8 cellular contexts compared by ENCODE assay signal in the genomic region with DNA sequence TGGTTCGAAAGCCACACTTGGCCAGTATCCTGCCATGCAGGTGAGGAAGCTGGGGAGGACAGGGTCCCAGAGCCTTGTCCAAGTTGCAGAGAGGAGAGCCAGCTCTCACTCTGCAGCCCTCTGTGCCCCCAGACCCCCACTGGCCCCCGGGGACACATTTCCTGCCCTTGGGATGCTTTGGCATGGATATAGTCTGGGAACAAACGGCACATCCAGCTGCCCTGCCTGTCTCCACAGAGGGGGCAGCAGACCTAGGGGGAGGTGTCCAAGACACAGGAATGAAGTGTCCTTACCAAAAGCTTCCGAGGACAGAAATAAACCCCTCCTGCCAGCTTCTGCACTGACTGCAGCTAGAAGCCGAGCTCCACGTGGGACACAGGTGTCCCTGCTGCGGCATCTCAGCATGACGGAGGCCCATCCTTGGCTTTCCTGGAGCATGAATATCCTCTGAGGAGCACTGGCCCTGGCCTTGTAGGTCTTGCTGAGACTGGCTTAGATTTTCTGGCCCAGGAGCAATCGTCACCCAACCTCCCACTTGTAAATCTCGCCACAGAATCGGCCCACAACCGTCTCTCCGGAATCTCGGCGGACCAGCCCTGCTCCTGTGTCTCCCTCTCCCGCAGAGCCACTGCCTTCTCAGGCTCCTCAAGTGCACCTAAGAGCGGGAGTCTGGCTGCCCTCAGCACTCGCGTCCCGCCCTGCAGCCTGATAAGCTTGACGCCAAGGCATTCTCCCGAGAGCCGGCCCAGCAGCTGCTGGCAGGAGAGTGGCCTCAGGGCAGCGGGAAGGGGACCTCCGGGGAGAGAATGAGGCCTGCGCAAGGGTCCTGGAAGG. TPM values are rescaled to one million over a fixed set of nuclear protein-coding genes. Genes with fewer than 3 reads are reported as not detected.
DNase-seq lines count a peak whose midpoint lies in the region; ATAC-seq and TF ChIP-seq lines count a peak whose summit lies in the region.

No MANE protein-coding gene starts in this region.

- peaks cover 49% of the 10 kb centered on the region for H3K4me1 Mint-ChIP-seq in activated CD8-positive, alpha-beta memory T cell treated with anti-CD3 and anti-CD28 coated beads, Interleukin-2, amount 10 ng/mL, durations not matched to agents 7 days and 5 days
- peaks cover 59% of the 10 kb centered on the region for H3K4me1 Mint-ChIP-seq in stimulated activated naive CD8-positive, alpha-beta T cell treated with anti-CD3 and anti-CD28 coated beads, Interleukin-15, Interleukin-2, amounts not matched to agents 100 ng/mL and 50 ng/mL, for 24 hours (ENCODE audit: low read depth)

- H4K20me1 ChIP-seq in OCI-LY3 (ENCODE audit: insufficient read depth, low read length), result peaks cover 21% of the 10 kb centered on the region

- no peak for ATAC-seq in activated CD8-positive, alpha-beta memory T cell treated with anti-CD3 and anti-CD28 coated beads, Interleukin-2, amount 10 ng/mL, durations not matched to agents 7 days and 5 days
- ATAC-seq in GM19324 (IDR thresholded peaks at IDR 0.05; ENCODE audit: low FRiP score, unreplicated experiment), result no peak
- no peak for ATAC-seq in GM21723 (IDR thresholded peaks at IDR 0.05; ENCODE audit: unreplicated experiment)

- H3K4me3 ChIP-seq in OCI-LY3 (ENCODE audit: low read length), result peak overlapping the region; percentile 93
- peak overlapping the region; percentile 76 to 84 (median 81) for H3K4me3 ChIP-seq in breast epithelium

- peaks cover 54% of the 10 kb centered on the region for H3K79me2 ChIP-seq in OCI-LY3 (ENCODE audit: low read length)

- H3K27ac ChIP-seq in OCI-LY3 (ENCODE audit: low read length), result peak overlapping the region; percentile 93
- H3K27ac ChIP-seq in breast epithelium, result peak overlapping the region; percentile 97

- H3K4me1 ChIP-seq in OCI-LY3 (ENCODE audit: low read length) (peaks cover 28% of the 10 kb centered on the region), breast epithelium (peaks cover 0 to 32% of the 10 kb centered on the region in 2 donors)

- TF ChIP-seq CTCF in OCI-LY3 (IDR thresholded peaks at IDR 0.05; ENCODE audit: low read depth, low read length) (no peak), breast epithelium (IDR thresholded peaks at IDR 0.05) (no peak)

- H3K27me3 Mint-ChIP-seq in activated CD8-positive, alpha-beta memory T cell treated with anti-CD3 and anti-CD28 coated beads, Interleukin-2, amount 10 ng/mL, durations not matched to agents 7 days and 5 days, result no peaks in the 10 kb centered on the region
- no peaks in the 10 kb centered on the region for H3K27me3 Mint-ChIP-seq in stimulated activated naive CD8-positive, alpha-beta T cell treated with anti-CD3 and anti-CD28 coated beads, Interleukin-15, Interleukin-2, amounts not matched to agents 100 ng/mL and 50 ng/mL, for 24 hours

- peak overlapping the region; percentile 93 for H3K9ac ChIP-seq in OCI-LY3 (ENCODE audit: low read length)

- H3K9me3 ChIP-seq in OCI-LY3 (ENCODE audit: insufficient read depth, low read length), result no peaks in the 10 kb centered on the region
- no peaks in the 10 kb centered on the region for H3K9me3 ChIP-seq in breast epithelium

- no peak overlapping the region for H2AFZ ChIP-seq in OCI-LY3 (ENCODE audit: low read depth, low read length)

- intact Hi-C loops in breast epithelium (cut with DNase I; ENCODE audit: low total_unique reads), result no loop called here

- H3K4me3 Mint-ChIP-seq in activated CD8-positive, alpha-beta memory T cell treated with anti-CD3 and anti-CD28 coated beads, Interleukin-2, amount 10 ng/mL, durations not matched to agents 7 days and 5 days, result peak overlapping the region; percentile 77
- H3K4me3 Mint-ChIP-seq in stimulated activated naive CD8-positive, alpha-beta T cell treated with anti-CD3 and anti-CD28 coated beads, Interleukin-15, Interleukin-2, amounts not matched to agents 100 ng/mL and 50 ng/mL, for 24 hours, result peak overlapping the region; percentile 96

- peak overlapping the region; percentile 100 for H3K4me2 ChIP-seq in OCI-LY3 (ENCODE audit: low read length)

- H3K36me3 ChIP-seq in OCI-LY3 (replicated peaks; ENCODE audit: low read depth, low read length) (peaks cover 12% of the 10 kb centered on the region), breast epithelium (no peaks in the 10 kb centered on the region)

- TF ChIP-seq POLR2A in breast epithelium (IDR thresholded peaks at IDR 0.05), result no peak

- no peaks in the 10 kb centered on the region for H3K9me3 Mint-ChIP-seq in activated CD8-positive, alpha-beta memory T cell treated with anti-CD3 and anti-CD28 coated beads, Interleukin-2, amount 10 ng/mL, durations not matched to agents 7 days and 5 days (ENCODE audit: low read depth)
- no peaks in the 10 kb centered on the region for H3K9me3 Mint-ChIP-seq in stimulated activated naive CD8-positive, alpha-beta T cell treated with anti-CD3 and anti-CD28 coated beads, Interleukin-15, Interleukin-2, amounts not matched to agents 100 ng/mL and 50 ng/mL, for 24 hours

- H3K36me3 Mint-ChIP-seq in activated CD8-positive, alpha-beta memory T cell treated with anti-CD3 and anti-CD28 coated beads, Interleukin-2, amount 10 ng/mL, durations not matched to agents 7 days and 5 days, result peaks cover 2% of the 10 kb centered on the region
- H3K36me3 Mint-ChIP-seq in stimulated activated naive CD8-positive, alpha-beta T cell treated with anti-CD3 and anti-CD28 coated beads, Interleukin-15, Interleukin-2, amounts not matched to agents 100 ng/mL and 50 ng/mL, for 24 hours (ENCODE audit: low read depth), result peaks cover 4% of the 10 kb centered on the region

- peak; percentile 59 for DNase-seq in activated CD8-positive, alpha-beta memory T cell treated with anti-CD3 and anti-CD28 coated beads, Interleukin-2, amount 10 ng/mL, durations not matched to agents 7 days and 5 days
- DNase-seq in activated CD8-positive, alpha-beta memory T cell treated with anti-CD3 and anti-CD28 coated beads for 24 hours, result no peak
- DNase-seq in breast epithelium (ENCODE audit: low spot score in 2 of 2) (peak in 1 of 2 donors; percentile 40), kidney tubule cell (ENCODE audit: low spot score) (peak; percentile 42)

- CTCF ChIA-PET in activated CD8-positive, alpha-beta memory T cell treated with anti-CD3 and anti-CD28 coated beads, Interleukin-2, amount 10 ng/mL, durations not matched to agents 7 days and 5 days (lab: Charles Lee), result interaction anchor here (1.2 to 2.5 kb wide), 5 partner anchors 11 to 144 kb away, joined by 3 to 7 read pairs (median 4); a partner anchor contains a TSS

- H3K27ac Mint-ChIP-seq in activated CD8-positive, alpha-beta memory T cell treated with anti-CD3 and anti-CD28 coated beads, Interleukin-2, amount 10 ng/mL, durations not matched to agents 7 days and 5 days, result peak overlapping the region; percentile 96
- H3K27ac Mint-ChIP-seq in stimulated activated naive CD8-positive, alpha-beta T cell treated with anti-CD3 and anti-CD28 coated beads, Interleukin-15, Interleukin-2, amounts not matched to agents 100 ng/mL and 50 ng/mL, for 24 hours, result peak overlapping the region; percentile 100

- H3K27me3 ChIP-seq in OCI-LY3 (ENCODE audit: low read depth, low read length), result no peaks in the 10 kb centered on the region
- H3K27me3 ChIP-seq in breast epithelium, result no peaks in the 10 kb centered on the region

RNA-seq across cellular contexts. Expression of a gene that starts 1.1 kb away (rescaled TPM):
- 100 to 1,000 TPM; 113 to 121 TPM for total RNA-seq in activated CD8-positive, alpha-beta memory T cell treated with anti-CD3 and anti-CD28 coated beads, Interleukin-2, amount 10 ng/mL, durations not matched to agents 7 days and 5 days
- total RNA-seq in breast epithelium, result 10 to 100 TPM; 15.4 to 27.2 (median 15.5) TPM

RNA-seq across cellular contexts. Expression of a gene that starts 33.8 kb away (rescaled TPM):
- total RNA-seq in activated CD8-positive, alpha-beta memory T cell treated with anti-CD3 and anti-CD28 coated beads, Interleukin-2, amount 10 ng/mL, durations not matched to agents 7 days and 5 days, result not detected
- not detected for total RNA-seq in breast epithelium

RNA-seq across cellular contexts. Expression of a gene that starts 40.4 kb away (rescaled TPM):
- 1 to 10 TPM in 1 of 2 experiments, under 1 TPM in 1; 0.94 to 1.2 TPM for total RNA-seq in activated CD8-positive, alpha-beta memory T cell treated with anti-CD3 and anti-CD28 coated beads, Interleukin-2, amount 10 ng/mL, durations not matched to agents 7 days and 5 days
- 1 to 10 TPM in 1 of 3 donors, under 1 TPM in 2; 0.32 to 1.9 (median 0.66) TPM for total RNA-seq in breast epithelium

RNA-seq across cellular contexts. Expression of a gene that starts 43.4 kb away (rescaled TPM):
- 10 to 100 TPM; 38.8 to 41.0 TPM for total RNA-seq in activated CD8-positive, alpha-beta memory T cell treated with anti-CD3 and anti-CD28 coated beads, Interleukin-2, amount 10 ng/mL, durations not matched to agents 7 days and 5 days
- 10 to 100 TPM; 22.2 to 36.1 (median 31.9) TPM for total RNA-seq in breast epithelium

Comparison
In these comparisons a context has a peak if more than half of its experiments do, and no peak if none do; other contexts are left out.
1. RNA of a gene that starts 1.1 kb away (total RNA-seq): 113 to 121 TPM in activated CD8-positive, alpha-beta memory T cell treated with anti-CD3 and anti-CD28 coated beads, Interleukin-2, amount 10 ng/mL, durations not matched to agents 7 days and 5 days; 15.4 to 27.2 TPM in breast epithelium; every median in the first group is over 4 times any median in the second.